In genomic region chr1:1359316-1359667, GRCh38 we compare ENCODE assay signal across 11 cellular contexts. TPM values are rescaled to one million over a fixed set of nuclear protein-coding genes. Genes with fewer than 3 reads are reported as not detected.
DNase-seq lines count a peak whose midpoint lies in the region; ATAC-seq and TF ChIP-seq lines count a peak whose summit lies in the region.
"Had no signal": no experiment of that assay in that cellular context is flagged by ENCODE, and none has a peak within 500 bp of the region (broad histone marks: within the 10 kb centered on the region; RNA-seq: fewer than 3 reads in every experiment).

No MANE protein-coding gene starts in this region.

- no peaks in the 10 kb centered on the region for H4K20me1 ChIP-seq in KMS-11 (ENCODE audit: insufficient read depth)

- no peak overlapping the region for H2AFZ ChIP-seq in KMS-11 (ENCODE audit: low read depth)
- H2AFZ ChIP-seq: parathyroid adenoma had no signal

- POLR2A ChIA-PET in AG04450 (lab: Yijun Ruan, JAX) = interaction anchor here (0.5 to 2.4 kb wide), 3 partner anchors 13 to 63 kb away, joined by 5 to 16 read pairs (median 7); partner anchors contain the start of gene AURKAIP1

- peaks cover 26% of the 10 kb centered on the region for H3K4me1 Mint-ChIP-seq in nephron

- CTCF ChIA-PET in AG04450 (lab: Charles Lee) = no interaction called here

- peak overlapping the region; percentile 100 for H3K27ac Mint-ChIP-seq in nephron
- H3K27ac Mint-ChIP-seq: dendritic cell treated with granulocyte-macrophage colony-stimulating factor and Interleukin-4, amounts not matched to agents 40 ng/mL and 50 ng/mL, for 4 days had no signal

- H3K27me3 ChIP-seq in AG04450 (ENCODE audit: control insufficient read depth, insufficient read depth, low read length) = no peaks in the 10 kb centered on the region
- H3K27me3 ChIP-seq in KMS-11 (ENCODE audit: insufficient read depth, low read depth) = peaks cover 8% of the 10 kb centered on the region; the same call in 1 of the 2 replicates
- H3K27me3 ChIP-seq in ectodermal cell (ENCODE audit: control insufficient read depth, insufficient read depth, low read length, poor library complexity, severe bottlenecking) = no peaks in the 10 kb centered on the region

- TF ChIP-seq CTCF in AG04450 (IDR thresholded peaks at IDR 0.05; ENCODE audit: low read depth, low read length) (no peak), KMS-11 (conservative IDR thresholded peaks at IDR 0.05; ENCODE audit: low read depth, low read length) (no peak), nephron (IDR thresholded peaks at IDR 0.05; ENCODE audit: unreplicated experiment in 3 of 3) (no peak)

- no peaks in the 10 kb centered on the region; the same call in 1 of the 2 replicates for H3K9me3 ChIP-seq in AG04450 (ENCODE audit: control insufficient read depth, insufficient read depth, low read length)
- no peaks in the 10 kb centered on the region for H3K9me3 ChIP-seq in ectodermal cell (ENCODE audit: control insufficient read depth, low read length)

- peaks cover 14% of the 10 kb centered on the region for H3K4me1 ChIP-seq in KMS-11 (ENCODE audit: low read depth, poor library complexity, severe bottlenecking)
- peaks cover 48% of the 10 kb centered on the region for H3K4me1 ChIP-seq in ectodermal cell (ENCODE audit: control insufficient read depth, insufficient read depth, low read length)
- H3K4me1 ChIP-seq: parathyroid adenoma had no signal

- no peaks in the 10 kb centered on the region for H3K79me2 ChIP-seq in KMS-11 (ENCODE audit: insufficient read depth, low read depth)
- H3K79me2 ChIP-seq: parathyroid adenoma had no signal

- H3K4me2 ChIP-seq in KMS-11 = peak overlapping the region; percentile 9; the same call in 1 of the 2 replicates

- no peaks in the 10 kb centered on the region for H3K27me3 Mint-ChIP-seq in nephron (ENCODE audit: low read depth)

- H3K4me3 ChIP-seq in AG04450 (ENCODE audit: low read depth, low read length) (peak overlapping the region; percentile 84), KMS-11 (IDR thresholded peaks at IDR 0.05; ENCODE audit: insufficient read depth, low read depth, low read length) (no peak overlapping the region), ectodermal cell (ENCODE audit: insufficient read depth, low read depth, low read length) (no peak overlapping the region)

- no peaks in the 10 kb centered on the region for H3K36me3 ChIP-seq in KMS-11 (ENCODE audit: insufficient read depth)
- no peaks in the 10 kb centered on the region for H3K36me3 ChIP-seq in ectodermal cell (ENCODE audit: control insufficient read depth, insufficient read depth, low read length)

- no peaks in the 10 kb centered on the region for H3K9me3 Mint-ChIP-seq in nephron
- H3K9me3 Mint-ChIP-seq: dendritic cell treated with granulocyte-macrophage colony-stimulating factor and Interleukin-4, amounts not matched to agents 40 ng/mL and 50 ng/mL, for 4 days had no signal

- no peaks in the 10 kb centered on the region for H3K36me3 Mint-ChIP-seq in nephron (ENCODE audit: low read depth)

- no peak overlapping the region for H3K9ac ChIP-seq in KMS-11
- H3K9ac ChIP-seq: parathyroid adenoma had no signal

- peak; percentile 47 for DNase-seq in AG04450 (ENCODE audit: low read depth, low spot score)
- DNase-seq in NCI-H526 (lab: John Stamatoyannopoulos, UW) = no peak
- no peak for DNase-seq in NCI-H146 treated with DMSO at 0.1 percent for 48 hours (lab: John Stamatoyannopoulos, UW; ENCODE audit: unreplicated experiment)
- DNase-seq: Calu3 had no signal

- 88 to 93% methylated on average over 6 of the region's 6 CpGs for WGBS in ectodermal cell, 2 experiments

- H3K4me3 Mint-ChIP-seq in nephron = peak overlapping the region; percentile 88 to 94 (median 93)
- H3K4me3 Mint-ChIP-seq: dendritic cell treated with granulocyte-macrophage colony-stimulating factor and Interleukin-4, amounts not matched to agents 40 ng/mL and 50 ng/mL, for 4 days had no signal

- ATAC-seq in HG02981 (IDR thresholded peaks at IDR 0.05; ENCODE audit: unreplicated experiment) (no peak), GM18511 (IDR thresholded peaks at IDR 0.05; ENCODE audit: unreplicated experiment) (no peak)

- peak overlapping the region; percentile 99 for H3K27ac ChIP-seq in AG04450 (ENCODE audit: low read depth, low read length)
- H3K27ac ChIP-seq in KMS-11 = no peak overlapping the region
- H3K27ac ChIP-seq in ectodermal cell (ENCODE audit: insufficient read depth, low read depth, low read length, poor library complexity, severe bottlenecking) = peak overlapping the region; percentile 88
- H3K27ac ChIP-seq: parathyroid adenoma had no signal

RNA-seq across cellular contexts. Expression of gene MXRA8, which starts 0.9 kb away (rescaled TPM):
- 186 and 275 TPM in 2 replicates for polyA plus RNA-seq in AG04450 (2011; rRNA removed)
- 171 and 233 TPM in 2 replicates for polyA minus RNA-seq in AG04450 (2011; rRNA and poly(A)+ RNA removed)
- 83.9 TPM for polyA plus RNA-seq in ectodermal cell (2013, experiment 1 of 4)
- polyA plus RNA-seq in ectodermal cell (2013, experiment 2 of 4) = 105 TPM
- 102 TPM for polyA plus RNA-seq in ectodermal cell (2013, experiment 3 of 4)
- 122 TPM for polyA plus RNA-seq in ectodermal cell (2013, experiment 4 of 4)

RNA-seq across cellular contexts. Expression of gene DVL1, which starts 10.1 kb away (rescaled TPM):
- 8.9 and 13.6 TPM in 2 replicates for polyA plus RNA-seq in AG04450 (2011; rRNA removed)
- polyA minus RNA-seq in AG04450 (2011; rRNA and poly(A)+ RNA removed) = 7.7 and 9.2 TPM in 2 replicates
- polyA plus RNA-seq in ectodermal cell (2013, experiment 1 of 4) = 56.8 TPM
- 50.7 TPM for polyA plus RNA-seq in ectodermal cell (2013, experiment 2 of 4)
- polyA plus RNA-seq in ectodermal cell (2013, experiment 3 of 4) = 53.2 TPM
- polyA plus RNA-seq in ectodermal cell (2013, experiment 4 of 4) = 52.1 TPM

RNA-seq across cellular contexts. Expression of gene AURKAIP1, which starts 15.7 kb away (rescaled TPM):
- polyA plus RNA-seq in AG04450 (2011; rRNA removed) = 54.3 and 71.2 TPM in 2 replicates
- polyA minus RNA-seq in AG04450 (2011; rRNA and poly(A)+ RNA removed) = 17.7 and 23.9 TPM in 2 replicates
- 114 TPM for polyA plus RNA-seq in ectodermal cell (2013, experiment 1 of 4)
- 101 TPM for polyA plus RNA-seq in ectodermal cell (2013, experiment 2 of 4)
- polyA plus RNA-seq in ectodermal cell (2013, experiment 3 of 4) = 91.8 TPM
- 91.1 TPM for polyA plus RNA-seq in ectodermal cell (2013, experiment 4 of 4)

RNA-seq across cellular contexts. Expression of gene TAS1R3, which starts 28.2 kb away (rescaled TPM):
- polyA plus RNA-seq in AG04450 (2011; rRNA removed) = 0.10 and 0.11 TPM in 2 replicates
- 0.04 and 0.09 TPM in 2 replicates for polyA minus RNA-seq in AG04450 (2011; rRNA and poly(A)+ RNA removed)
- polyA plus RNA-seq in ectodermal cell (2013, experiment 1 of 4) = not detected
- polyA plus RNA-seq in ectodermal cell (2013, experiment 2 of 4) = 0.21 TPM
- 0.21 TPM for polyA plus RNA-seq in ectodermal cell (2013, experiment 3 of 4)
- 0.12 TPM for polyA plus RNA-seq in ectodermal cell (2013, experiment 4 of 4)

RNA-seq across cellular contexts. Expression of gene CPTP, which starts 34.7 kb away (rescaled TPM):
- polyA plus RNA-seq in AG04450 (2011; rRNA removed) = 7.1 and 9.5 TPM in 2 replicates
- 5.0 and 6.2 TPM in 2 replicates for polyA minus RNA-seq in AG04450 (2011; rRNA and poly(A)+ RNA removed)
- 11.2 TPM for polyA plus RNA-seq in ectodermal cell (2013, experiment 1 of 4)
- 12.4 TPM for polyA plus RNA-seq in ectodermal cell (2013, experiment 2 of 4)
- polyA plus RNA-seq in ectodermal cell (2013, experiment 3 of 4) = 11.4 TPM
- 11.4 TPM for polyA plus RNA-seq in ectodermal cell (2013, experiment 4 of 4)
